9 cellular contexts compared by ENCODE assay signal in genomic region chr11:65316979-65317786, GRCh38. TPM values are rescaled to one million over a fixed set of nuclear protein-coding genes. Genes with fewer than 3 reads are reported as not detected.
DNase-seq lines count a peak whose midpoint lies in the region; ATAC-seq and TF ChIP-seq lines count a peak whose summit lies in the region.
"Had no signal": no experiment of that assay in that cellular context is flagged by ENCODE, and none has a peak within 500 bp of the region (broad histone marks: within the 10 kb centered on the region; RNA-seq: fewer than 3 reads in every experiment).

No MANE protein-coding gene starts in this region.

- TF ChIP-seq EP300 in transverse colon (IDR thresholded peaks at IDR 0.05; ENCODE audit: low read depth) = no peak

- H3K36me3 ChIP-seq in breast epithelium = no peaks in the 10 kb centered on the region
- peaks cover 0 to 15% (median 6%) of the 10 kb centered on the region in 4 donors for H3K36me3 ChIP-seq in transverse colon

- TF ChIP-seq POLR2A in breast epithelium (IDR thresholded peaks at IDR 0.05) = no peak
- TF ChIP-seq POLR2A in transverse colon (IDR thresholded peaks at IDR 0.05) = no peak

- intact Hi-C loops in breast epithelium (cut with DNase I; ENCODE audit: low total_unique reads) (loop anchor here (5.0 kb wide), 1 partner anchor 40 kb away; no protein-coding TSS in a partner anchor), transverse colon (cut with DNase I; ENCODE audit: low total_unique reads) (no loop called here)

- TF ChIP-seq CTCF in breast epithelium (IDR thresholded peaks at IDR 0.05) (no peak), transverse colon (IDR thresholded peaks at IDR 0.05) (no peak)

- no peak for ATAC-seq in HG03108 (IDR thresholded peaks at IDR 0.05; ENCODE audit: unreplicated experiment)

- H3K27me3 ChIP-seq in breast epithelium (no peaks in the 10 kb centered on the region), transverse colon (no peaks in the 10 kb centered on the region)

- in situ Hi-C loops in transverse colon (cut with MboI; ENCODE audit: low pct_ligation_motif_present in 1 of 4, low pct_unique_long_range_greater_than_20kb in 1 of 4, low sequenced_read_pairs in 3 of 4) = no loop called here

- H3K9me3 ChIP-seq in breast epithelium = no peaks in the 10 kb centered on the region
- no peaks in the 10 kb centered on the region for H3K9me3 ChIP-seq in transverse colon

- H3K27ac ChIP-seq in breast epithelium (peak overlapping the region; percentile 84 to 94), transverse colon (peak overlapping the region; percentile 90 to 91 (median 90))

- H3K4me1 ChIP-seq in breast epithelium (peaks cover 9 to 15% of the 10 kb centered on the region in 2 donors), transverse colon (peaks cover 20 to 48% (median 37%) of the 10 kb centered on the region in 4 donors)

- DNase-seq in NCI-H510A treated with DMSO at 0.1 percent for 48 hours (lab: John Stamatoyannopoulos, UW) (peak; percentile 24), NCI-H510A (lab: John Stamatoyannopoulos, UW) (no peak), breast epithelium (ENCODE audit: low spot score in 2 of 2) (peak; percentile 75 to 78), left kidney (ENCODE audit: low read depth, low spot score) (peak; percentile 87), transverse colon (peak; percentile 80), NOMO-1 treated with dmso at 0.1 percent for 144 hours (lab: John Stamatoyannopoulos, UW; ENCODE audit: unreplicated experiment) (no peak)
- DNase-seq in activated CD4-positive, alpha-beta T cell treated with anti-CD3 and anti-CD28 coated beads, Interleukin-2, amount 50 U/mL, for 4 hours = no peak
- DNase-seq: CD4-positive, CD25-positive, alpha-beta regulatory T cell had no signal

- H3K4me3 ChIP-seq in breast epithelium (peak overlapping the region; percentile 87 to 99 (median 98)), transverse colon (peak overlapping the region in 3 of 4 donors; percentile 51 to 67 (median 60))

- WGBS in transverse colon (ENCODE audit: low coverage in 1 of 2), 2 donors = 12 to 43% methylated on average over 1 to 14 of the region's 14 CpGs

RNA-seq across cellular contexts. Expression of gene CDC42EP2, which starts 2.5 kb away (rescaled TPM):
- total RNA-seq in breast epithelium = 10 to 100 TPM; 11.3 to 20.8 (median 13.4) TPM
- total RNA-seq in transverse colon = 10 to 100 TPM in 3 of 4 donors, 1 to 10 TPM in 1; 9.1 to 22.7 (median 14.5) TPM

RNA-seq across cellular contexts. Expression of gene DPF2, which starts 16.5 kb away (rescaled TPM):
- 10 to 100 TPM; 30.7 to 44.8 (median 39.7) TPM for total RNA-seq in breast epithelium
- total RNA-seq in transverse colon = 10 to 100 TPM; 29.1 to 50.9 (median 37.6) TPM

RNA-seq across cellular contexts. Expression of gene TIGD3, which starts 37.4 kb away (rescaled TPM):
- 1 to 10 TPM in 1 of 3 donors, under 1 TPM in 1, not detected in 1; 0.29 to 1.3 TPM for total RNA-seq in breast epithelium
- 1 to 10 TPM in 1 of 4 donors, under 1 TPM in 2, not detected in 1; 0.48 to 3.0 (median 0.75) TPM for total RNA-seq in transverse colon

RNA-seq across cellular contexts. Expression of gene POLA2, which starts 55.4 kb away (rescaled TPM):
- 10 to 100 TPM in 2 of 3 donors, 1 to 10 TPM in 1; 6.4 to 17.9 (median 13.8) TPM for total RNA-seq in breast epithelium
- 10 to 100 TPM in 1 of 4 donors, 1 to 10 TPM in 3; 3.0 to 17.5 (median 6.2) TPM for total RNA-seq in transverse colon

Comparison
In these comparisons a context has a peak if more than half of its experiments do, and no peak if none do; other contexts are left out.
1. DNase-seq: peak in NCI-H510A treated with DMSO at 0.1 percent for 48 hours (single experiment), breast epithelium (2 of 2), left kidney (single experiment) and transverse colon (single experiment); none in NCI-H510A (single experiment), NOMO-1 treated with dmso at 0.1 percent for 144 hours (single experiment) and activated CD4-positive, alpha-beta T cell treated with anti-CD3 and anti-CD28 coated beads, Interleukin-2, amount 50 U/mL, for 4 hours (0 of 2).